8 cellular contexts compared by ENCODE assay signal in the genomic region with DNA sequence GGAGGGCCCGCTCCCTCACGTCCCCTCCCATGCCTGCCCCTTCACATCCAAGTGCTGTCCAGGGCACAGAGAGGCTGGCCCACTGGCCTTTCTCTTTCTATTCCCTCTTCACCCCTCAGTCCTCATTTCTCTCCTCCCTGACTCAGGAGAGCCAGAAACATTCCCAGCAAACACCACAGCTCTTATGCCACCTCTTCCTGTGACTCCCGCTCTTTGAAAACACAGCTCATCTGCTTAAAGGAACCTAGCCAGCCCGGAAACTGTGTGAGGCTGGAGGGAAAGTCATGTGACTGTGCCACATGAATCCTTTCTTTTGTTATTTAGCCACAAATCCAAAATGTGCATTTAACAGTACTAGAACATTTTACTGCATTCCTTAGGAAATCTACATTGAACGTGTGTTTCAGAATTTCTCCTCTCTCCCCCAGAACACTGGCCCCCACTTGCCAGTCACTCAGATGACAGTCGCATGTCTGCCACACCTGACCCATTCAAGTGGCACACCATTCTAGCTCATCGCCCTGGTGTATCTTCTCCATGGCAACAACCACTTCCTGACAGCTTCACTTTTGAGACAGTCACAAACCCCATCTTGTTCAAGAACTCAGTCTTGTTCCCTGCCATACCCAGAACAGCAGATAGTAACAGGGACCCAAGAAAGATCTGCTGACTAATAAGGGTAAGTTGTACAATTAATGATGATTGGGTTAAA.
DNase-seq lines count a peak whose midpoint lies in the region; ATAC-seq lines count a peak whose summit lies in the region.

No MANE protein-coding gene starts in this region.

- peak overlapping the region; percentile 75 for H3K4me3 Mint-ChIP-seq in T-helper 2 cell treated with Interferon-gamma antibody and Interleukin-4, amounts not matched to agents 5 μg/mL and 100 μg/mL, for 36 hours
- H3K4me3 Mint-ChIP-seq in central memory CD8-positive, alpha-beta T cell, result peak overlapping the region; percentile 70

- peak; percentile 100 for ATAC-seq in central memory CD8-positive, alpha-beta T cell (replicated peaks; ENCODE audit: extremely low read depth, poor library complexity, severe bottlenecking)

- peak; percentile 3 for DNase-seq in HCEC 1CT
- DNase-seq in T-helper 2 cell treated with Interferon-gamma antibody and Interleukin-4, amounts not matched to agents 5 μg/mL and 100 μg/mL, for 36 hours (ENCODE audit: low spot score), result peak; percentile 55
- DNase-seq in central memory CD8-positive, alpha-beta T cell (ENCODE audit: low spot score in 2 of 2), result peak; percentile 46 to 77
- DNase-seq in stimulated activated CD4-positive, alpha-beta T cell treated with anti-CD3 and anti-CD28 coated beads, Interleukin-15, amount 100 ng/mL, for 24 hours, result peak; percentile 53
- DNase-seq in middle frontal gyrus (ENCODE audit: extremely low spot score, low spot score), result no peak
- no peak for DNase-seq in HUDEP-2 (lab: John Stamatoyannopoulos, UW; ENCODE audit: unreplicated experiment in 76 of 76)
- no peak for DNase-seq in OCI-M1 (lab: John Stamatoyannopoulos, UW)
- no peak for DNase-seq in NCI-H526 (lab: John Stamatoyannopoulos, UW)

- peaks cover 28% of the 10 kb centered on the region for H3K4me1 Mint-ChIP-seq in T-helper 2 cell treated with Interferon-gamma antibody and Interleukin-4, amounts not matched to agents 5 μg/mL and 100 μg/mL, for 36 hours (ENCODE audit: low read depth)
- peaks cover 19% of the 10 kb centered on the region for H3K4me1 Mint-ChIP-seq in central memory CD8-positive, alpha-beta T cell

- peak overlapping the region; percentile 84 for H3K27ac Mint-ChIP-seq in T-helper 2 cell treated with Interferon-gamma antibody and Interleukin-4, amounts not matched to agents 5 μg/mL and 100 μg/mL, for 36 hours
- peak overlapping the region; percentile 96 for H3K27ac Mint-ChIP-seq in central memory CD8-positive, alpha-beta T cell (ENCODE audit: low read depth)

- peaks cover 3% of the 10 kb centered on the region for H3K36me3 Mint-ChIP-seq in T-helper 2 cell treated with Interferon-gamma antibody and Interleukin-4, amounts not matched to agents 5 μg/mL and 100 μg/mL, for 36 hours (ENCODE audit: low read depth)
- peaks cover 2% of the 10 kb centered on the region for H3K36me3 Mint-ChIP-seq in central memory CD8-positive, alpha-beta T cell (ENCODE audit: insufficient read depth)

- no peaks in the 10 kb centered on the region for H3K27me3 Mint-ChIP-seq in T-helper 2 cell treated with Interferon-gamma antibody and Interleukin-4, amounts not matched to agents 5 μg/mL and 100 μg/mL, for 36 hours (ENCODE audit: low read depth)
- no peaks in the 10 kb centered on the region for H3K27me3 Mint-ChIP-seq in central memory CD8-positive, alpha-beta T cell

- H3K9me3 Mint-ChIP-seq in T-helper 2 cell treated with Interferon-gamma antibody and Interleukin-4, amounts not matched to agents 5 μg/mL and 100 μg/mL, for 36 hours, result no peaks in the 10 kb centered on the region
- no peaks in the 10 kb centered on the region for H3K9me3 Mint-ChIP-seq in central memory CD8-positive, alpha-beta T cell

Comparison
In these comparisons a context has a peak if more than half of its experiments do, and no peak if none do; other contexts are left out.
1. DNase-seq: peak in HCEC 1CT (single experiment), T-helper 2 cell treated with Interferon-gamma antibody and Interleukin-4, amounts not matched to agents 5 μg/mL and 100 μg/mL, for 36 hours (single experiment), central memory CD8-positive, alpha-beta T cell (2 of 2) and stimulated activated CD4-positive, alpha-beta T cell treated with anti-CD3 and anti-CD28 coated beads, Interleukin-15, amount 100 ng/mL, for 24 hours (single experiment); none in middle frontal gyrus (single experiment), HUDEP-2 (0 of 76), OCI-M1 (single experiment) and NCI-H526 (0 of 2).